ENCODE assay signal across 28 cellular contexts in genomic region chr19:34180273-34180672, GRCh38. TPM values are rescaled to one million over a fixed set of nuclear protein-coding genes. Genes with fewer than 3 reads are reported as not detected.
A peak's percentile ranks its signal among the peaks of the same experiment; 100 is the strongest.
DNase-seq lines count a peak whose midpoint lies in the region; ATAC-seq, FAIRE-seq and TF ChIP-seq lines count a peak whose summit lies in the region.
"Had no signal": no experiment of that assay in that cellular context is flagged by ENCODE, and none has a peak within 500 bp of the region (broad histone marks: within the 10 kb centered on the region; RNA-seq: fewer than 3 reads in every experiment).

No MANE protein-coding gene starts in this region.

- TF ChIP-seq CTCF in chondrocyte (IDR thresholded peaks at IDR 0.05) (no peak), neutrophil (IDR thresholded peaks at IDR 0.05) (no peak)

- intact Hi-C loops in activated CD4-positive, alpha-beta memory T cell treated with anti-CD3 and anti-CD28 coated beads for 36 hours (cut with micrococcal nuclease): no loop called here

- no peak for DNase-seq in activated CD4-positive, alpha-beta memory T cell treated with anti-CD3 and anti-CD28 coated beads for 36 hours
- DNase-seq in activated CD4-positive, alpha-beta memory T cell treated with anti-CD3 and anti-CD28 coated beads, Interleukin-2, amount 10 ng/mL, durations not matched to agents 7 days and 5 days: no peak
- DNase-seq in GM18507 (ENCODE audit: extremely low spot score, insufficient read length, low read depth) (no peak), chondrocyte (ENCODE audit: low spot score) (no peak), GF-D8 (lab: John Stamatoyannopoulos, UW) (no peak), HPDE6-E6E7 (ENCODE audit: extremely low spot score) (no peak)
- DNase-seq: activated CD4-positive, alpha-beta T cell treated with anti-CD3 and anti-CD28 coated beads, Interleukin-2, amount 10 ng/mL, durations not matched to agents 7 days and 5 days; activated naive CD4-positive, alpha-beta T cell treated with anti-CD3 and anti-CD28 coated beads for 36 hours; DMS 273 treated with DMSO at 0.1 percent for 48 hours; effector memory CD4-positive, alpha-beta T cell; esophagus squamous epithelium; GDM1; KG1; midbrain; NCI-H1048; NCI-H1930; NCI-H2227 treated with DMSO at 0.1 percent for 48 hours; NCI-H82; SIG-M5; small intestine; stimulated activated CD4-positive, alpha-beta T cell treated with anti-CD3 and anti-CD28 coated beads, Interleukin-2, amount 100 ng/mL, for 48 hours; upper lobe of right lung had no signal

- no peak overlapping the region for H3K4me3 ChIP-seq in neutrophil (ENCODE audit: low read depth in 1 of 2, low read length in 1 of 2)
- H3K4me3 ChIP-seq: ascending aorta, BLaER1, esophagus squamous epithelium, upper lobe of right lung had no signal

- peaks cover 15% of the 10 kb centered on the region for H3K36me3 Mint-ChIP-seq in activated CD4-positive, alpha-beta memory T cell treated with anti-CD3 and anti-CD28 coated beads for 36 hours
- H3K36me3 Mint-ChIP-seq in activated CD4-positive, alpha-beta memory T cell treated with anti-CD3 and anti-CD28 coated beads, Interleukin-2, amount 10 ng/mL, durations not matched to agents 7 days and 5 days (ENCODE audit: low read depth): peaks cover 49% of the 10 kb centered on the region
- peaks cover 3% of the 10 kb centered on the region for H3K36me3 Mint-ChIP-seq in chondrocyte (ENCODE audit: low read depth)

- CTCF ChIA-PET in activated CD4-positive, alpha-beta memory T cell treated with anti-CD3 and anti-CD28 coated beads for 36 hours (lab: Charles Lee): no interaction called here
- CTCF ChIA-PET in activated CD4-positive, alpha-beta memory T cell treated with anti-CD3 and anti-CD28 coated beads, Interleukin-2, amount 10 ng/mL, durations not matched to agents 7 days and 5 days (lab: Charles Lee): interaction anchor here (0.6 to 1.1 kb wide), 2 partner anchors 9 to 172 kb away, joined by 3 read pairs; partner anchors contain the start of gene LSM14A

- POLR2A ChIA-PET in activated CD4-positive, alpha-beta memory T cell treated with anti-CD3 and anti-CD28 coated beads for 36 hours (lab: Charles Lee): interaction anchor here (1.5 kb wide), 1 partner anchor 9 kb away, joined by 3 read pairs; no protein-coding TSS in a partner anchor
- POLR2A ChIA-PET in activated CD4-positive, alpha-beta memory T cell treated with anti-CD3 and anti-CD28 coated beads, Interleukin-2, amount 10 ng/mL, durations not matched to agents 7 days and 5 days (lab: Charles Lee): interaction anchor here (1.4 kb wide), 1 partner anchor 9 kb away, joined by 8 read pairs; no protein-coding TSS in a partner anchor

- H3K9me3 Mint-ChIP-seq in activated CD4-positive, alpha-beta memory T cell treated with anti-CD3 and anti-CD28 coated beads for 36 hours: no peaks in the 10 kb centered on the region
- no peaks in the 10 kb centered on the region for H3K9me3 Mint-ChIP-seq in activated CD4-positive, alpha-beta memory T cell treated with anti-CD3 and anti-CD28 coated beads, Interleukin-2, amount 10 ng/mL, durations not matched to agents 7 days and 5 days
- H3K9me3 Mint-ChIP-seq in chondrocyte (ENCODE audit: low read depth): no peaks in the 10 kb centered on the region
- H3K9me3 Mint-ChIP-seq: activated CD4-positive, alpha-beta T cell treated with anti-CD3 and anti-CD28 coated beads, Interleukin-2, amount 10 ng/mL, durations not matched to agents 7 days and 5 days; activated naive CD4-positive, alpha-beta T cell treated with anti-CD3 and anti-CD28 coated beads for 36 hours had no signal

- H3K36me3 ChIP-seq in neutrophil: peaks cover 14% of the 10 kb centered on the region
- H3K36me3 ChIP-seq: upper lobe of right lung had no signal

- no peaks in the 10 kb centered on the region for H3K27me3 Mint-ChIP-seq in activated CD4-positive, alpha-beta memory T cell treated with anti-CD3 and anti-CD28 coated beads for 36 hours
- H3K27me3 Mint-ChIP-seq in activated CD4-positive, alpha-beta memory T cell treated with anti-CD3 and anti-CD28 coated beads, Interleukin-2, amount 10 ng/mL, durations not matched to agents 7 days and 5 days: no peaks in the 10 kb centered on the region
- H3K27me3 Mint-ChIP-seq in chondrocyte (ENCODE audit: low read depth): no peaks in the 10 kb centered on the region
- H3K27me3 Mint-ChIP-seq: activated CD4-positive, alpha-beta T cell treated with anti-CD3 and anti-CD28 coated beads, Interleukin-2, amount 10 ng/mL, durations not matched to agents 7 days and 5 days had no signal

- no peaks in the 10 kb centered on the region for H3K27me3 ChIP-seq in neutrophil
- H3K27me3 ChIP-seq: ascending aorta, BLaER1, esophagus squamous epithelium, upper lobe of right lung had no signal

- H3K4me1 ChIP-seq in neutrophil (ENCODE audit: control insufficient read depth in 1 of 2, insufficient read depth in 1 of 2, low read depth in 1 of 2, low read length in 1 of 2): peaks cover 50 to 51% of the 10 kb centered on the region in 2 experiments

- no peak overlapping the region for H3K4me3 Mint-ChIP-seq in activated CD4-positive, alpha-beta memory T cell treated with anti-CD3 and anti-CD28 coated beads for 36 hours
- H3K4me3 Mint-ChIP-seq in activated CD4-positive, alpha-beta memory T cell treated with anti-CD3 and anti-CD28 coated beads, Interleukin-2, amount 10 ng/mL, durations not matched to agents 7 days and 5 days: no peak overlapping the region
- no peak overlapping the region for H3K4me3 Mint-ChIP-seq in chondrocyte (ENCODE audit: unreplicated experiment)
- H3K4me3 Mint-ChIP-seq: activated CD4-positive, alpha-beta T cell treated with anti-CD3 and anti-CD28 coated beads, Interleukin-2, amount 10 ng/mL, durations not matched to agents 7 days and 5 days; activated naive CD4-positive, alpha-beta T cell treated with anti-CD3 and anti-CD28 coated beads for 36 hours had no signal

- no peaks in the 10 kb centered on the region for H3K9me3 ChIP-seq in neutrophil
- H3K9me3 ChIP-seq: ascending aorta, BLaER1, esophagus squamous epithelium, upper lobe of right lung had no signal

- peak overlapping the region; percentile 44 for H3K27ac Mint-ChIP-seq in activated CD4-positive, alpha-beta memory T cell treated with anti-CD3 and anti-CD28 coated beads for 36 hours
- no peak overlapping the region for H3K27ac Mint-ChIP-seq in activated CD4-positive, alpha-beta memory T cell treated with anti-CD3 and anti-CD28 coated beads, Interleukin-2, amount 10 ng/mL, durations not matched to agents 7 days and 5 days
- peak overlapping the region; percentile 50 for H3K27ac Mint-ChIP-seq in chondrocyte (ENCODE audit: unreplicated experiment)
- H3K27ac Mint-ChIP-seq: activated CD4-positive, alpha-beta T cell treated with anti-CD3 and anti-CD28 coated beads, Interleukin-2, amount 10 ng/mL, durations not matched to agents 7 days and 5 days had no signal

- no peak for ATAC-seq in HG03045 (IDR thresholded peaks at IDR 0.05; ENCODE audit: unreplicated experiment)
- ATAC-seq: left lobe of liver, upper lobe of right lung had no signal

- peak overlapping the region; percentile 68 for H3K27ac ChIP-seq in neutrophil
- H3K27ac ChIP-seq: BLaER1, esophagus squamous epithelium, upper lobe of right lung had no signal

- peak; percentile 39 for FAIRE-seq in GM18507 (lab: Jason Lieb, UNC)
- FAIRE-seq: A204.1, small intestine had no signal

- peaks cover 82% of the 10 kb centered on the region for H3K4me1 Mint-ChIP-seq in activated CD4-positive, alpha-beta memory T cell treated with anti-CD3 and anti-CD28 coated beads for 36 hours (ENCODE audit: low read depth)
- peaks cover 72% of the 10 kb centered on the region for H3K4me1 Mint-ChIP-seq in activated CD4-positive, alpha-beta memory T cell treated with anti-CD3 and anti-CD28 coated beads, Interleukin-2, amount 10 ng/mL, durations not matched to agents 7 days and 5 days
- peaks cover 80% of the 10 kb centered on the region for H3K4me1 Mint-ChIP-seq in chondrocyte (ENCODE audit: low read depth)

RNA-seq across cellular contexts. Expression of gene LSM14A, which starts 8.0 kb away (rescaled TPM):
- 100 to 1,000 TPM in 1 of 2 experiments, 10 to 100 TPM in 1; 90.0 to 106 TPM for total RNA-seq in activated CD4-positive, alpha-beta memory T cell treated with anti-CD3 and anti-CD28 coated beads for 36 hours
- total RNA-seq in activated CD4-positive, alpha-beta memory T cell treated with anti-CD3 and anti-CD28 coated beads, Interleukin-2, amount 10 ng/mL, durations not matched to agents 7 days and 5 days: 100 to 1,000 TPM; 120 to 129 TPM
- total RNA-seq in chondrocyte: 79.1 to 89.4 TPM (median 83.7 TPM) in 3 replicates
